ENCODE assay signal across 18 cellular contexts in genomic region chr6:143747347-143747842, GRCh38.
DNase-seq lines count a peak whose midpoint lies in the region; ATAC-seq and TF ChIP-seq lines count a peak whose summit lies in the region.
"Had no signal": no experiment of that assay in that cellular context is flagged by ENCODE, and none has a peak within 500 bp of the region (broad histone marks: within the 10 kb centered on the region; RNA-seq: fewer than 3 reads in every experiment).

No MANE protein-coding gene starts in this region.

- H3F3A ChIP-seq in neural progenitor cell (ENCODE audit: low read depth) = peaks cover 38% of the 10 kb centered on the region

- H3K4me2 ChIP-seq in neural progenitor cell = no peak overlapping the region
- H3K4me2 ChIP-seq: BLaER1 had no signal

- H3K36me3 ChIP-seq in heart left ventricle = peaks cover 0 to 8% (median 0%) of the 10 kb centered on the region in 9 donors
- no peaks in the 10 kb centered on the region for H3K36me3 ChIP-seq in mucosa of descending colon (ENCODE audit: low read depth)
- no peaks in the 10 kb centered on the region for H3K36me3 ChIP-seq in neural progenitor cell
- H3K36me3 ChIP-seq: BLaER1 had no signal

- H3K4me1 Mint-ChIP-seq in neural progenitor cell = peaks cover 78% of the 10 kb centered on the region

- no peak overlapping the region for H3K9ac ChIP-seq in neural progenitor cell
- H3K9ac ChIP-seq: BLaER1 had no signal

- H3K27me3 Mint-ChIP-seq in neural progenitor cell (ENCODE audit: insufficient read depth, low read depth) = peaks cover 5% of the 10 kb centered on the region
- H3K27me3 Mint-ChIP-seq: activated naive CD8-positive, alpha-beta T cell; activated T-cell treated with anti-CD3 and anti-CD28 coated beads, Interleukin-2, amount 50 U/mL, for 24 hours had no signal

- H3K4me1 ChIP-seq in heart left ventricle = peaks cover 7 to 81% (median 55%) of the 10 kb centered on the region in 12 donors
- H3K4me1 ChIP-seq in mucosa of descending colon (ENCODE audit: low read depth) = peaks cover 40% of the 10 kb centered on the region
- peaks cover 56% of the 10 kb centered on the region for H3K4me1 ChIP-seq in neural progenitor cell
- H3K4me1 ChIP-seq: BLaER1 had no signal

- H3K4me3 ChIP-seq in heart left ventricle = no peak overlapping the region
- no peak overlapping the region for H3K4me3 ChIP-seq in fibroblast of villous mesenchyme (ENCODE audit: low read depth, low read length)
- no peak overlapping the region for H3K4me3 ChIP-seq in mucosa of descending colon
- no peak overlapping the region for H3K4me3 ChIP-seq in neural progenitor cell
- H3K4me3 ChIP-seq: BLaER1, SK-N-MC had no signal

- ATAC-seq in heart left ventricle (peak in 1 of 4 donors; percentile 19), Right ventricle myocardium inferior (no peak), mucosa of descending colon (peak; percentile 45), HG03342 (IDR thresholded peaks at IDR 0.05; ENCODE audit: unreplicated experiment) (no peak)

- H3K9me3 Mint-ChIP-seq in neural progenitor cell = no peaks in the 10 kb centered on the region
- H3K9me3 Mint-ChIP-seq: activated T-cell treated with anti-CD3 and anti-CD28 coated beads, Interleukin-2, amount 50 U/mL, for 24 hours had no signal

- H3K9me3 ChIP-seq in heart left ventricle = no peaks in the 10 kb centered on the region
- no peaks in the 10 kb centered on the region for H3K9me3 ChIP-seq in mucosa of descending colon
- no peaks in the 10 kb centered on the region for H3K9me3 ChIP-seq in neural progenitor cell (ENCODE audit: low read depth)
- H3K9me3 ChIP-seq: BLaER1 had no signal

- intact Hi-C loops in heart left ventricle (cut with DNase I) (loop anchor here in 6 of 10 donors (5.0 to 10.0 kb wide), 6 partner anchors 50 to 95 kb away; partner anchors contain the start of genes LTV1 (in 1 of the 6) and PHACTR2 (in 1 of the 6)), Right ventricle myocardium inferior (cut with DNase I) (no loop called here), mucosa of descending colon (cut with DNase I, micrococcal nuclease) (no loop called here)

- no peak overlapping the region for H3K4me3 Mint-ChIP-seq in neural progenitor cell
- H3K4me3 Mint-ChIP-seq: activated naive CD8-positive, alpha-beta T cell; activated T-cell treated with anti-CD3 and anti-CD28 coated beads, Interleukin-2, amount 50 U/mL, for 24 hours had no signal

- H3K27ac Mint-ChIP-seq in neural progenitor cell = no peak overlapping the region
- H3K27ac Mint-ChIP-seq: activated naive CD8-positive, alpha-beta T cell; activated T-cell treated with anti-CD3 and anti-CD28 coated beads, Interleukin-2, amount 50 U/mL, for 24 hours had no signal

- H3K36me3 Mint-ChIP-seq in neural progenitor cell = no peaks in the 10 kb centered on the region

- H3K27me3 ChIP-seq in heart left ventricle (no peaks in the 10 kb centered on the region), neural progenitor cell (no peaks in the 10 kb centered on the region)
- H3K27me3 ChIP-seq: BLaER1 had no signal

- H4K20me1 ChIP-seq in neural progenitor cell (ENCODE audit: low read depth) = no peaks in the 10 kb centered on the region
- H4K20me1 ChIP-seq: BLaER1 had no signal

- TF ChIP-seq CTCF in heart left ventricle (IDR thresholded peaks at IDR 0.05) (no peak), fibroblast of villous mesenchyme (IDR thresholded peaks at IDR 0.05; ENCODE audit: insufficient read depth, low read depth, low read length) (no peak), mucosa of descending colon (IDR thresholded peaks at IDR 0.05) (no peak), neural progenitor cell (IDR thresholded peaks at IDR 0.05) (no peak)

- 20 to 33% (median 31%) methylated on average over 8 of the region's 8 CpGs for WGBS in heart left ventricle, 4 donors

- H3K79me2 ChIP-seq in neural progenitor cell (ENCODE audit: low read depth) = no peaks in the 10 kb centered on the region

- no peak for TF ChIP-seq POLR2A in heart left ventricle (IDR thresholded peaks at IDR 0.05)

- DNase-seq in heart left ventricle = no peak
- DNase-seq in Right ventricle myocardium inferior (ENCODE audit: missing footprints) = no peak
- peak; percentile 68 for DNase-seq in fibroblast of villous mesenchyme (ENCODE audit: low read depth)
- DNase-seq in mucosa of descending colon = peak in 1 of 3 donors; percentile 31
- no peak for DNase-seq in NCI-H2196 (lab: John Stamatoyannopoulos, UW; ENCODE audit: unreplicated experiment)
- DNase-seq in hippocampal formation (lab: John Stamatoyannopoulos, UW) = no peak
- DNase-seq in neural progenitor cell (ENCODE audit: low spot score) = no peak
- DNase-seq: activated CD4-positive, alpha-beta T cell treated with anti-CD3 and anti-CD28 coated beads, Interleukin-2, amount 50 U/mL, for 48 hours; activated T-cell treated with anti-CD3 and anti-CD28 coated beads, Interleukin-2, amount 50 U/mL, for 24 hours; GF-D8; GOT3; NCI-H1092 treated with DMSO at 0.1 percent for 48 hours; NCI-H2171; stimulated activated CD4-positive, alpha-beta T cell treated with anti-CD3 and anti-CD28 coated beads, Interleukin-4, amount 100 ng/mL, for 24 hours had no signal

- no peak overlapping the region for H2AFZ ChIP-seq in neural progenitor cell (replicated peaks)

- H3K27ac ChIP-seq in heart left ventricle = peak overlapping the region in 7 of 12 donors; percentile 4 to 68 (median 11)
- no peak overlapping the region for H3K27ac ChIP-seq in neural progenitor cell
- H3K27ac ChIP-seq: BLaER1, SK-N-MC had no signal

Comparison
In these comparisons a context has a peak if more than half of its experiments do, and no peak if none do; other contexts are left out.
1. intact Hi-C loops: an anchor here in heart left ventricle (5.0 to 10.0 kb wide); none called in Right ventricle myocardium inferior and mucosa of descending colon.